ENCODE assay signal across 34 cellular contexts in the genomic region with DNA sequence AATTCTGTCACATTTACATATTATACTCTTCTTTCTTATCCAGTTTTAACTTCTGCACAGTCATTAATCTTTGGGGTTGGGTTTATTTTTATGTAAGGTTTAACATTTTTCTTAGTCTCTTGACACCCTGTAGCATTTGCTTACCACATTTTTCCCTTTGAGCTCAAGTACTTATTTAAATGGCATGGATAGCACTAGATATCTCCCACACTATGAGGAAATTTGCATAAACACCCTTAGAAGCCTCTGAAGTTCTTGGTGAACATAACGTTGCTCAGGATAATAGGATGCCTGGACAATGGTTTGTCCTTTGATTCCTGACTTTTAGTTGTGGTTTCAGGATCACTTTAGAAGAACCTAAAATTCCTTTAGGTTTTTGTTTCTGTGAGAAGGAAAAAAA.
"Had no signal": no experiment of that assay in that cellular context is flagged by ENCODE, and none has a peak within 500 bp of the region (broad histone marks: within the 10 kb centered on the region; RNA-seq: fewer than 3 reads in every experiment).

No MANE protein-coding gene starts in this region.

- H3K4me3 ChIP-seq: adrenal gland, ascending aorta, coronary artery, dorsolateral prefrontal cortex, esophagus muscularis mucosa, gastrocnemius medialis had no signal

- H3K36me3 Mint-ChIP-seq: activated CD4-positive, alpha-beta memory T cell treated with anti-CD3 and anti-CD28 coated beads for 36 hours; activated CD8-positive, alpha-beta memory T cell treated with anti-CD3 and anti-CD28 coated beads, Interleukin-2, amount 10 ng/mL, durations not matched to agents 7 days and 5 days; activated naive CD4-positive, alpha-beta T cell treated with anti-CD3 and anti-CD28 coated beads, Interleukin-2, amount 50 U/mL, for 24 hours; activated naive CD8-positive, alpha-beta T cell treated with anti-CD3 and anti-CD28 coated beads for 36 hours had no signal

- H3K4me1 ChIP-seq: adrenal gland, ascending aorta, esophagus muscularis mucosa, foreskin keratinocyte, gastrocnemius medialis had no signal

- H3K9me3 ChIP-seq: adrenal gland, ascending aorta, esophagus muscularis mucosa, gastrocnemius medialis had no signal

- H3K4me3 Mint-ChIP-seq: activated CD4-positive, alpha-beta memory T cell treated with anti-CD3 and anti-CD28 coated beads for 36 hours; activated CD4-positive, alpha-beta T cell treated with anti-CD3 and anti-CD28 coated beads for 36 hours; activated CD4-positive, alpha-beta T cell treated with anti-CD3 and anti-CD28 coated beads, Interleukin-2, amount 10 ng/mL, durations not matched to agents 24 days and 14 days; activated CD8-positive, alpha-beta memory T cell treated with anti-CD3 and anti-CD28 coated beads, Interleukin-2, amount 10 ng/mL, durations not matched to agents 7 days and 5 days; activated CD8-positive, alpha-beta T cell treated with anti-CD3 and anti-CD28 coated beads, Interleukin-2, amount 10 ng/mL, durations not matched to agents 7 days and 5 days; activated naive CD4-positive, alpha-beta T cell treated with anti-CD3 and anti-CD28 coated beads for 36 hours; activated naive CD4-positive, alpha-beta T cell treated with anti-CD3 and anti-CD28 coated beads, Interleukin-2, amount 50 U/mL, for 24 hours; activated naive CD8-positive, alpha-beta T cell treated with anti-CD3 and anti-CD28 coated beads for 36 hours; activated naive CD8-positive, alpha-beta T cell treated with anti-CD3 and anti-CD28 coated beads, Interleukin-2, amount 50 U/mL, for 24 hours; activated T-helper 1 cell treated with anti-CD3 and anti-CD28 coated beads, Interleukin-12 subunit alpha, Interleukin-12 subunit beta, Interleukin-2, Interleukin-4 antibody, amounts not matched to agents 30 ng/mL and 10 ng/mL and 1 ng/mL, durations not matched to agents 14 hours and 24 hours and 36 hours; central memory CD8-positive, alpha-beta T cell; dendritic cell treated with granulocyte-macrophage colony-stimulating factor and Interleukin-4, amounts not matched to agents 40 ng/mL and 50 ng/mL, for 4 days; endodermal cell; T-helper 17 cell; T-helper 2 cell treated with Interferon-gamma antibody and Interleukin-4, amounts not matched to agents 5 μg/mL and 100 μg/mL, for 36 hours had no signal

- H3K4me1 Mint-ChIP-seq: activated CD4-positive, alpha-beta T cell treated with anti-CD3 and anti-CD28 coated beads for 36 hours; activated CD4-positive, alpha-beta T cell treated with anti-CD3 and anti-CD28 coated beads, Interleukin-2, amount 10 ng/mL, durations not matched to agents 24 days and 14 days; activated CD8-positive, alpha-beta memory T cell treated with anti-CD3 and anti-CD28 coated beads, Interleukin-2, amount 10 ng/mL, durations not matched to agents 7 days and 5 days; activated naive CD4-positive, alpha-beta T cell treated with anti-CD3 and anti-CD28 coated beads, Interleukin-2, amount 50 U/mL, for 24 hours; activated naive CD8-positive, alpha-beta T cell treated with anti-CD3 and anti-CD28 coated beads for 36 hours; activated naive CD8-positive, alpha-beta T cell treated with anti-CD3 and anti-CD28 coated beads, Interleukin-2, amount 50 U/mL, for 24 hours; central memory CD8-positive, alpha-beta T cell; endodermal cell; T-helper 17 cell had no signal

- H3K27ac Mint-ChIP-seq: activated CD4-positive, alpha-beta memory T cell treated with anti-CD3 and anti-CD28 coated beads for 36 hours; activated CD4-positive, alpha-beta T cell treated with anti-CD3 and anti-CD28 coated beads for 36 hours; activated CD4-positive, alpha-beta T cell treated with anti-CD3 and anti-CD28 coated beads, Interleukin-2, amount 10 ng/mL, durations not matched to agents 24 days and 14 days; activated CD8-positive, alpha-beta memory T cell treated with anti-CD3 and anti-CD28 coated beads, Interleukin-2, amount 10 ng/mL, durations not matched to agents 7 days and 5 days; activated CD8-positive, alpha-beta T cell treated with anti-CD3 and anti-CD28 coated beads, Interleukin-2, amount 10 ng/mL, durations not matched to agents 7 days and 5 days; activated naive CD4-positive, alpha-beta T cell treated with anti-CD3 and anti-CD28 coated beads for 36 hours; activated naive CD4-positive, alpha-beta T cell treated with anti-CD3 and anti-CD28 coated beads, Interleukin-2, amount 50 U/mL, for 24 hours; activated naive CD8-positive, alpha-beta T cell treated with anti-CD3 and anti-CD28 coated beads for 36 hours; activated naive CD8-positive, alpha-beta T cell treated with anti-CD3 and anti-CD28 coated beads, Interleukin-2, amount 50 U/mL, for 24 hours; activated T-helper 1 cell treated with anti-CD3 and anti-CD28 coated beads, Interleukin-12 subunit alpha, Interleukin-12 subunit beta, Interleukin-2, Interleukin-4 antibody, amounts not matched to agents 30 ng/mL and 10 ng/mL and 1 ng/mL, durations not matched to agents 14 hours and 24 hours and 36 hours; activated T-helper 2 cell treated with anti-CD3 and anti-CD28 coated beads, Interferon-gamma antibody, Interleukin-2, Interleukin-4, amounts not matched to agents 10 μg/mL and 5 μg/mL and 100 μg/mL, durations not matched to agents 14 hours and 24 hours and 36 hours; dendritic cell treated with granulocyte-macrophage colony-stimulating factor and Interleukin-4, amounts not matched to agents 40 ng/mL and 50 ng/mL, for 4 days; endodermal cell; T-helper 17 cell; T-helper 2 cell treated with Interferon-gamma antibody and Interleukin-4, amounts not matched to agents 5 μg/mL and 100 μg/mL, for 36 hours had no signal

- DNase-seq: activated CD4-positive, alpha-beta memory T cell treated with anti-CD3 and anti-CD28 coated beads for 36 hours; activated CD4-positive, alpha-beta T cell treated with anti-CD3 and anti-CD28 coated beads for 36 hours; activated CD4-positive, alpha-beta T cell treated with anti-CD3 and anti-CD28 coated beads, Interleukin-2, amount 10 ng/mL, durations not matched to agents 24 days and 14 days; activated CD4-positive, CD25-positive, alpha-beta regulatory T cell; activated CD4-positive, CD25-positive, alpha-beta regulatory T cell treated with anti-CD3 and anti-CD28 coated beads, Interleukin-2, amount 50 U/mL, for 72 hours; activated CD8-positive, alpha-beta memory T cell treated with anti-CD3 and anti-CD28 coated beads, Interleukin-2, amount 10 ng/mL, durations not matched to agents 7 days and 5 days; activated CD8-positive, alpha-beta memory T cell treated with anti-CD3 and anti-CD28 coated beads, Interleukin-2, amount 50 U/mL, for 4 hours; activated CD8-positive, alpha-beta T cell treated with anti-CD3 and anti-CD28 coated beads, Interleukin-2, amount 10 ng/mL, durations not matched to agents 7 days and 5 days; activated effector memory CD4-positive, alpha-beta T cell treated with anti-CD3 and anti-CD28 coated beads, Interleukin-2, amount 50 U/mL, for 16 hours; activated naive CD4-positive, alpha-beta T cell treated with anti-CD3 and anti-CD28 coated beads for 36 hours; activated naive CD8-positive, alpha-beta T cell treated with anti-CD3 and anti-CD28 coated beads for 36 hours; activated naive CD8-positive, alpha-beta T cell treated with anti-CD3 and anti-CD28 coated beads, Interleukin-2, amount 50 U/mL, for 24 hours; activated T-cell treated with anti-CD3 and anti-CD28 coated beads, Interleukin-2, amount 50 U/mL, for 1 hour; activated T-cell treated with anti-CD3 and anti-CD28 coated beads, Interleukin-2, amount 50 U/mL, for 48 hours; adrenal gland; brain microvascular endothelial cell; dorsolateral prefrontal cortex; effector memory CD4-positive, alpha-beta T cell; endodermal cell; erythroblast; foreskin keratinocyte; gastrocnemius medialis; T-helper 1 cell; T-helper 17 cell; T1000 had no signal

- H3K27me3 Mint-ChIP-seq: activated CD4-positive, alpha-beta memory T cell treated with anti-CD3 and anti-CD28 coated beads for 36 hours; activated CD4-positive, alpha-beta T cell treated with anti-CD3 and anti-CD28 coated beads for 36 hours; activated CD4-positive, alpha-beta T cell treated with anti-CD3 and anti-CD28 coated beads, Interleukin-2, amount 10 ng/mL, durations not matched to agents 24 days and 14 days; activated CD8-positive, alpha-beta memory T cell treated with anti-CD3 and anti-CD28 coated beads, Interleukin-2, amount 10 ng/mL, durations not matched to agents 7 days and 5 days; activated naive CD4-positive, alpha-beta T cell treated with anti-CD3 and anti-CD28 coated beads, Interleukin-2, amount 50 U/mL, for 24 hours; activated naive CD8-positive, alpha-beta T cell treated with anti-CD3 and anti-CD28 coated beads for 36 hours; activated naive CD8-positive, alpha-beta T cell treated with anti-CD3 and anti-CD28 coated beads, Interleukin-2, amount 50 U/mL, for 24 hours; central memory CD8-positive, alpha-beta T cell; dendritic cell treated with granulocyte-macrophage colony-stimulating factor and Interleukin-4, amounts not matched to agents 40 ng/mL and 50 ng/mL, for 4 days; T-helper 17 cell had no signal

- ATAC-seq: activated CD4-positive, alpha-beta T cell treated with anti-CD3 and anti-CD28 coated beads for 36 hours; activated CD8-positive, alpha-beta memory T cell treated with anti-CD3 and anti-CD28 coated beads, Interleukin-2, amount 10 ng/mL, durations not matched to agents 7 days and 5 days; activated CD8-positive, alpha-beta T cell treated with anti-CD3 and anti-CD28 coated beads, Interleukin-2, amount 10 ng/mL, durations not matched to agents 7 days and 5 days; activated naive CD8-positive, alpha-beta T cell treated with anti-CD3 and anti-CD28 coated beads, Interleukin-2, amount 50 U/mL, for 24 hours; foreskin keratinocyte; gastrocnemius medialis; T-helper 17 cell had no signal

- H3K36me3 ChIP-seq: adrenal gland, ascending aorta, brain microvascular endothelial cell, esophagus muscularis mucosa, gastrocnemius medialis had no signal

- H3K27ac ChIP-seq: adrenal gland, ascending aorta, brain microvascular endothelial cell, coronary artery, dorsolateral prefrontal cortex, esophagus muscularis mucosa, foreskin keratinocyte, gastrocnemius medialis had no signal

- H3K27me3 ChIP-seq: adrenal gland, ascending aorta, brain microvascular endothelial cell, esophagus muscularis mucosa, foreskin keratinocyte, gastrocnemius medialis had no signal
